In the genomic region with DNA sequence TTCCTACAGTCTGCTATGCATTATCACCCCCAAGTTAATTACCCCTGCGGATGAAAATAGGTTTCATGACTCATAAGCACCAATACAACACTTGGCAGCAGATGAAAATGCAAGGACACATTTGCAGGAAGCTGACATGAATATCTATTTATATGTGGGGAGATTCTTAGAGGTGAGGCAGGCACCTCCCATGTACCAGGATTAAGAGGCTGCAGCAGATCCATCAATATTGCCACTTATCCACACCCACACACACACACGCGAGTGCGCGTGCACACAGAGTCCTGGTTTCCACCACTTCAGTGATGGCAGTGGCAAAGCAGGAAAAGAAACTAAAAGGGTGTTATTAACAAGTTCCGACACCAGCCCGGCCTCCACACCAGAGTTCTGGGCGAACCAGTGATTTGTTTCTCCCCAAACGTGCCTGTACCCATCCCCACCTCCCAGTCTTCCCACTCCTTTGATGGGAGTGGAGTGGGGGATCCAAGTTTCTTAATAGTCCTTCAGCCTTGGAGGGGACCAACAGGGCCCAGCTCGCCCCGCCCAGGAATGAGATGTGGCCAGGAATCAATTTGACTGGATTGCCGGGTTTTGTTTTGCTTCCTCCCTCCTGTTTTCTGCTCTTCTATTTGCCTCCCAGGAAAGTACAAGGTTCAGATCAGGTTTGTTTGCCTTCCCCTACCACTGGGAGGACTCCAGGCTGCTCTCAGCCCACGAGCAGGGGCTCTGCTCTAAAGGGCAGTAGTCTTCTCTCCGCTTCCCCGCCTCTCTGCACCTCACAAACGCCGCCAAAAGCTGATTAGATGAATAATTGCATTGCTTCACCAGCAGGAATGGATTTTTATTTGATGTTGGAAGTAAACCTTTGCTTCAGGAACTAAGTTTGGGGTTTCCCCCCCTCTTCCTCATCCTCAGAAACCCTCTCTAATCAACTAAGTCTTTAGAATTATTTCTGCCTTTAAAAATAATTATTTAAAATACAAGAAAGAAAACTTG, we compare ENCODE assay signal across 1 cellular context.
A peak's percentile ranks its signal among the peaks of the same experiment; 100 is the strongest.
TF ChIP-seq lines count a peak whose summit lies in the region.

No MANE protein-coding gene starts in this region.

TF ChIP-seq in HepG2, 621 proteins besides CTCF, POLR2A, EP300 and RAD21 (continued from another document and continues in another):
- TF ChIP-seq ZIK1 (CRISPR knock-in tag; IDR thresholded peaks at IDR 0.05; ENCODE audit: borderline replicate concordance, low read depth): no peak
- 0 out of 2 replicates have a peak, but pooled peaks have one; percentile 26 for TF ChIP-seq DNMT3B (CRISPR knock-in tag; conservative IDR thresholded peaks at IDR 0.05)
- no peak for TF ChIP-seq GTF2F1 (IDR thresholded peaks at IDR 0.05; ENCODE audit: low read length)
- TF ChIP-seq CREB1 (IDR thresholded peaks at IDR 0.05): no peak
- peak; percentile 27 for TF ChIP-seq CREB1 (CRISPR knock-in tag; IDR thresholded peaks at IDR 0.05)
- no peak for TF ChIP-seq ZNF776 (CRISPR knock-in tag; IDR thresholded peaks at IDR 0.05)
- peak; percentile 17; the same call in 1 of the 2 replicates for TF ChIP-seq ZNF629 (CRISPR knock-in tag; conservative IDR thresholded peaks at IDR 0.05)
- no peak for TF ChIP-seq NCOA1 (CRISPR knock-in tag; IDR thresholded peaks at IDR 0.05)
- TF ChIP-seq, protein P1, sequence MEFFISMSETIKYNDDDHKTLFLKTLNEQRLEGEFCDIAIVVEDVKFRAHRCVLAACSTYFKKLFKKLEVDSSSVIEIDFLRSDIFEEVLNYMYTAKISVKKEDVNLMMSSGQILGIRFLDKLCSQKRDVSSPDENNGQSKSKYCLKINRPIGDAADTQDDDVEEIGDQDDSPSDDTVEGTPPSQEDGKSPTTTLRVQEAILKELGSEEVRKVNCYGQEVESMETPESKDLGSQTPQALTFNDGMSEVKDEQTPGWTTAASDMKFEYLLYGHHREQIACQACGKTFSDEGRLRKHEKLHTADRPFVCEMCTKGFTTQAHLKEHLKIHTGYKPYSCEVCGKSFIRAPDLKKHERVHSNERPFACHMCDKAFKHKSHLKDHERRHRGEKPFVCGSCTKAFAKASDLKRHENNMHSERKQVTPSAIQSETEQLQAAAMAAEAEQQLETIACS (CRISPR knock-in tag; IDR thresholded peaks at IDR 0.05): no peak
- TF ChIP-seq, protein P2, sequence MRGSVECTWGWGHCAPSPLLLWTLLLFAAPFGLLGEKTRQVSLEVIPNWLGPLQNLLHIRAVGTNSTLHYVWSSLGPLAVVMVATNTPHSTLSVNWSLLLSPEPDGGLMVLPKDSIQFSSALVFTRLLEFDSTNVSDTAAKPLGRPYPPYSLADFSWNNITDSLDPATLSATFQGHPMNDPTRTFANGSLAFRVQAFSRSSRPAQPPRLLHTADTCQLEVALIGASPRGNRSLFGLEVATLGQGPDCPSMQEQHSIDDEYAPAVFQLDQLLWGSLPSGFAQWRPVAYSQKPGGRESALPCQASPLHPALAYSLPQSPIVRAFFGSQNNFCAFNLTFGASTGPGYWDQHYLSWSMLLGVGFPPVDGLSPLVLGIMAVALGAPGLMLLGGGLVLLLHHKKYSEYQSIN (CRISPR knock-in tag; IDR thresholded peaks at IDR 0.05; ENCODE audit: borderline replicate concordance): no peak
- no peak for TF ChIP-seq NFATC3 (CRISPR knock-in tag; IDR thresholded peaks at IDR 0.05)
- no peak for TF ChIP-seq ZNF878 (CRISPR knock-in tag; IDR thresholded peaks at IDR 0.05)
- peak; percentile 50; the same call in 1 of the 2 replicates for TF ChIP-seq SP4 (CRISPR knock-in tag; IDR thresholded peaks at IDR 0.05)
- TF ChIP-seq, protein P3, sequence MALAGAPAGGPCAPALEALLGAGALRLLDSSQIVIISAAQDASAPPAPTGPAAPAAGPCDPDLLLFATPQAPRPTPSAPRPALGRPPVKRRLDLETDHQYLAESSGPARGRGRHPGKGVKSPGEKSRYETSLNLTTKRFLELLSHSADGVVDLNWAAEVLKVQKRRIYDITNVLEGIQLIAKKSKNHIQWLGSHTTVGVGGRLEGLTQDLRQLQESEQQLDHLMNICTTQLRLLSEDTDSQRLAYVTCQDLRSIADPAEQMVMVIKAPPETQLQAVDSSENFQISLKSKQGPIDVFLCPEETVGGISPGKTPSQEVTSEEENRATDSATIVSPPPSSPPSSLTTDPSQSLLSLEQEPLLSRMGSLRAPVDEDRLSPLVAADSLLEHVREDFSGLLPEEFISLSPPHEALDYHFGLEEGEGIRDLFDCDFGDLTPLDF (CRISPR knock-in tag; IDR thresholded peaks at IDR 0.05): no peak
- no peak for TF ChIP-seq IRX3 (CRISPR knock-in tag; IDR thresholded peaks at IDR 0.05; ENCODE audit: borderline replicate concordance, low read depth)
- peak; percentile 91 for TF ChIP-seq SP5 (CRISPR knock-in tag; IDR thresholded peaks at IDR 0.05; ENCODE audit: borderline replicate concordance, low read depth)
- TF ChIP-seq CHD2 (IDR thresholded peaks at IDR 0.05; ENCODE audit: low read depth, low read length): no peak
- no peak for TF ChIP-seq MTF2 (CRISPR knock-in tag; IDR thresholded peaks at IDR 0.05; ENCODE audit: borderline replicate concordance)
- peak; percentile 99 for TF ChIP-seq ZNF263 (CRISPR knock-in tag; IDR thresholded peaks at IDR 0.05)
- TF ChIP-seq, protein P4, sequence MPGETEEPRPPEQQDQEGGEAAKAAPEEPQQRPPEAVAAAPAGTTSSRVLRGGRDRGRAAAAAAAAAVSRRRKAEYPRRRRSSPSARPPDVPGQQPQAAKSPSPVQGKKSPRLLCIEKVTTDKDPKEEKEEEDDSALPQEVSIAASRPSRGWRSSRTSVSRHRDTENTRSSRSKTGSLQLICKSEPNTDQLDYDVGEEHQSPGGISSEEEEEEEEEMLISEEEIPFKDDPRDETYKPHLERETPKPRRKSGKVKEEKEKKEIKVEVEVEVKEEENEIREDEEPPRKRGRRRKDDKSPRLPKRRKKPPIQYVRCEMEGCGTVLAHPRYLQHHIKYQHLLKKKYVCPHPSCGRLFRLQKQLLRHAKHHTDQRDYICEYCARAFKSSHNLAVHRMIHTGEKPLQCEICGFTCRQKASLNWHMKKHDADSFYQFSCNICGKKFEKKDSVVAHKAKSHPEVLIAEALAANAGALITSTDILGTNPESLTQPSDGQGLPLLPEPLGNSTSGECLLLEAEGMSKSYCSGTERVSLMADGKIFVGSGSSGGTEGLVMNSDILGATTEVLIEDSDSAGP (CRISPR knock-in tag; IDR thresholded peaks at IDR 0.05; ENCODE audit: borderline replicate concordance): no peak
- 0 out of 2 replicates have a peak, but pooled peaks have one; percentile 26 for TF ChIP-seq KMT2B (CRISPR knock-in tag; IDR thresholded peaks at IDR 0.05)
- TF ChIP-seq ZMYM2 (CRISPR knock-in tag; IDR thresholded peaks at IDR 0.05): peak; percentile 29; the same call in 1 of the 2 replicates
- TF ChIP-seq MAFK (conservative IDR thresholded peaks at IDR 0.05 in 1 of 2, IDR thresholded peaks at IDR 0.05 in 1 of 2; ENCODE audit: low read length in 2 of 2): 0 out of 4 replicates have a peak, but pooled peaks of 1 of the 2 experiments have one; percentile 17
- TF ChIP-seq AKAP8 (CRISPR knock-in tag; IDR thresholded peaks at IDR 0.05): no peak
- TF ChIP-seq, protein P5, sequence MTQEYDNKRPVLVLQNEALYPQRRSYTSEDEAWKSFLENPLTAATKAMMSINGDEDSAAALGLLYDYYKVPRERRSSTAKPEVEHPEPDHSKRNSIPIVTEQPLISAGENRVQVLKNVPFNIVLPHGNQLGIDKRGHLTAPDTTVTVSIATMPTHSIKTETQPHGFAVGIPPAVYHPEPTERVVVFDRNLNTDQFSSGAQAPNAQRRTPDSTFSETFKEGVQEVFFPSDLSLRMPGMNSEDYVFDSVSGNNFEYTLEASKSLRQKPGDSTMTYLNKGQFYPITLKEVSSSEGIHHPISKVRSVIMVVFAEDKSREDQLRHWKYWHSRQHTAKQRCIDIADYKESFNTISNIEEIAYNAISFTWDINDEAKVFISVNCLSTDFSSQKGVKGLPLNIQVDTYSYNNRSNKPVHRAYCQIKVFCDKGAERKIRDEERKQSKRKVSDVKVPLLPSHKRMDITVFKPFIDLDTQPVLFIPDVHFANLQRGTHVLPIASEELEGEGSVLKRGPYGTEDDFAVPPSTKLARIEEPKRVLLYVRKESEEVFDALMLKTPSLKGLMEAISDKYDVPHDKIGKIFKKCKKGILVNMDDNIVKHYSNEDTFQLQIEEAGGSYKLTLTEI (CRISPR knock-in tag; conservative IDR thresholded peaks at IDR 0.05): no peak
- TF ChIP-seq ZSCAN29 (CRISPR knock-in tag; conservative IDR thresholded peaks at IDR 0.05): no peak; the same call in 1 of the 2 replicates
- no peak for TF ChIP-seq CENPX (CRISPR knock-in tag; IDR thresholded peaks at IDR 0.05)
- no peak for TF ChIP-seq TSC22D2 (CRISPR knock-in tag; IDR thresholded peaks at IDR 0.05; ENCODE audit: borderline replicate concordance)
- 0 out of 2 replicates have a peak, but pooled peaks have one; percentile 64 for TF ChIP-seq ZNF747 (CRISPR knock-in tag; IDR thresholded peaks at IDR 0.05; ENCODE audit: borderline replicate concordance)
- no peak for TF ChIP-seq ZNF383 (CRISPR knock-in tag; IDR thresholded peaks at IDR 0.05; ENCODE audit: borderline replicate concordance)
- no peak for TF ChIP-seq ZNF335 (CRISPR knock-in tag; IDR thresholded peaks at IDR 0.05)
- TF ChIP-seq ADNP (CRISPR knock-in tag; IDR thresholded peaks at IDR 0.05): no peak
- no peak for TF ChIP-seq ZFP1 (CRISPR knock-in tag; IDR thresholded peaks at IDR 0.05)
- TF ChIP-seq KDM1A (CRISPR knock-in tag; IDR thresholded peaks at IDR 0.05): no peak
- TF ChIP-seq PAX8 (CRISPR knock-in tag; IDR thresholded peaks at IDR 0.05; ENCODE audit: borderline replicate concordance): no peak
- peak; percentile 42; the same call in 1 of the 2 replicates for TF ChIP-seq SIX1 (CRISPR knock-in tag; IDR thresholded peaks at IDR 0.05; ENCODE audit: borderline replicate concordance)
- no peak for TF ChIP-seq RBAK (CRISPR knock-in tag; IDR thresholded peaks at IDR 0.05)
- TF ChIP-seq, protein P6, sequence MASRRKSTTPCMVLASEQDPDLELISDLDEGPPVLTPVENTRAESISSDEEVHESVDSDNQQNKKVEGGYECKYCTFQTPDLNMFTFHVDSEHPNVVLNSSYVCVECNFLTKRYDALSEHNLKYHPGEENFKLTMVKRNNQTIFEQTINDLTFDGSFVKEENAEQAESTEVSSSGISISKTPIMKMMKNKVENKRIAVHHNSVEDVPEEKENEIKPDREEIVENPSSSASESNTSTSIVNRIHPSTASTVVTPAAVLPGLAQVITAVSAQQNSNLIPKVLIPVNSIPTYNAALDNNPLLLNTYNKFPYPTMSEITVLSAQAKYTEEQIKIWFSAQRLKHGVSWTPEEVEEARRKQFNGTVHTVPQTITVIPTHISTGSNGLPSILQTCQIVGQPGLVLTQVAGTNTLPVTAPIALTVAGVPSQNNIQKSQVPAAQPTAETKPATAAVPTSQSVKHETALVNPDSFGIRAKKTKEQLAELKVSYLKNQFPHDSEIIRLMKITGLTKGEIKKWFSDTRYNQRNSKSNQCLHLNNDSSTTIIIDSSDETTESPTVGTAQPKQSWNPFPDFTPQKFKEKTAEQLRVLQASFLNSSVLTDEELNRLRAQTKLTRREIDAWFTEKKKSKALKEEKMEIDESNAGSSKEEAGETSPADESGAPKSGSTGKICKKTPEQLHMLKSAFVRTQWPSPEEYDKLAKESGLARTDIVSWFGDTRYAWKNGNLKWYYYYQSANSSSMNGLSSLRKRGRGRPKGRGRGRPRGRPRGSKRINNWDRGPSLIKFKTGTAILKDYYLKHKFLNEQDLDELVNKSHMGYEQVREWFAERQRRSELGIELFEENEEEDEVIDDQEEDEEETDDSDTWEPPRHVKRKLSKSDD (CRISPR knock-in tag; IDR thresholded peaks at IDR 0.05; ENCODE audit: low read depth): 0 out of 2 replicates have a peak, but pooled peaks have one; percentile 57
- 0 out of 2 replicates have a peak, but pooled peaks have one; percentile 22 for TF ChIP-seq ZSCAN22 (CRISPR knock-in tag; IDR thresholded peaks at IDR 0.05)
- TF ChIP-seq, protein P7, sequence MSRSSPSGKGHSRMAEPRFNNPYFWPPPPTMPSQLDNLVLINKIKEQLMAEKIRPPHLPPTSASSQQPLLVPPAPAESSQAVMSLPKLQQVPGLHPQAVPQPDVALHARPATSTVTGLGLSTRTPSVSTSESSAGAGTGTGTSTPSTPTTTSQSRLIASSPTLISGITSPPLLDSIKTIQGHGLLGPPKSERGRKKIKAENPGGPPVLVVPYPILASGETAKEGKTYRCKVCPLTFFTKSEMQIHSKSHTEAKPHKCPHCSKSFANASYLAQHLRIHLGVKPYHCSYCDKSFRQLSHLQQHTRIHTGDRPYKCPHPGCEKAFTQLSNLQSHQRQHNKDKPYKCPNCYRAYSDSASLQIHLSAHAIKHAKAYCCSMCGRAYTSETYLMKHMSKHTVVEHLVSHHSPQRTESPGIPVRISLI (CRISPR knock-in tag; IDR thresholded peaks at IDR 0.05; ENCODE audit: borderline replicate concordance): no peak
- TF ChIP-seq BRCA1 (CRISPR knock-in tag; IDR thresholded peaks at IDR 0.05): no peak
- TF ChIP-seq HMG20A (CRISPR knock-in tag; IDR thresholded peaks at IDR 0.05; ENCODE audit: borderline replicate concordance): peak; percentile 64
- TF ChIP-seq HNRNPUL1 (IDR thresholded peaks at IDR 0.05; ENCODE audit: low read depth, low read length): no peak
- no peak for TF ChIP-seq YEATS4 (CRISPR knock-in tag; IDR thresholded peaks at IDR 0.05; ENCODE audit: borderline replicate concordance)
- no peak for TF ChIP-seq SP2 (CRISPR knock-in tag; IDR thresholded peaks at IDR 0.05)
- TF ChIP-seq ZNF530 (CRISPR knock-in tag; IDR thresholded peaks at IDR 0.05; ENCODE audit: low read depth): no peak
- no peak for TF ChIP-seq ZNF644 (CRISPR knock-in tag; IDR thresholded peaks at IDR 0.05; ENCODE audit: low read depth)
- no peak for TF ChIP-seq U2AF2 (IDR thresholded peaks at IDR 0.05; ENCODE audit: low read depth, low read length)
- peak; percentile 70 for TF ChIP-seq HMG20B (CRISPR knock-in tag; conservative IDR thresholded peaks at IDR 0.05)
- TF ChIP-seq, protein P8, sequence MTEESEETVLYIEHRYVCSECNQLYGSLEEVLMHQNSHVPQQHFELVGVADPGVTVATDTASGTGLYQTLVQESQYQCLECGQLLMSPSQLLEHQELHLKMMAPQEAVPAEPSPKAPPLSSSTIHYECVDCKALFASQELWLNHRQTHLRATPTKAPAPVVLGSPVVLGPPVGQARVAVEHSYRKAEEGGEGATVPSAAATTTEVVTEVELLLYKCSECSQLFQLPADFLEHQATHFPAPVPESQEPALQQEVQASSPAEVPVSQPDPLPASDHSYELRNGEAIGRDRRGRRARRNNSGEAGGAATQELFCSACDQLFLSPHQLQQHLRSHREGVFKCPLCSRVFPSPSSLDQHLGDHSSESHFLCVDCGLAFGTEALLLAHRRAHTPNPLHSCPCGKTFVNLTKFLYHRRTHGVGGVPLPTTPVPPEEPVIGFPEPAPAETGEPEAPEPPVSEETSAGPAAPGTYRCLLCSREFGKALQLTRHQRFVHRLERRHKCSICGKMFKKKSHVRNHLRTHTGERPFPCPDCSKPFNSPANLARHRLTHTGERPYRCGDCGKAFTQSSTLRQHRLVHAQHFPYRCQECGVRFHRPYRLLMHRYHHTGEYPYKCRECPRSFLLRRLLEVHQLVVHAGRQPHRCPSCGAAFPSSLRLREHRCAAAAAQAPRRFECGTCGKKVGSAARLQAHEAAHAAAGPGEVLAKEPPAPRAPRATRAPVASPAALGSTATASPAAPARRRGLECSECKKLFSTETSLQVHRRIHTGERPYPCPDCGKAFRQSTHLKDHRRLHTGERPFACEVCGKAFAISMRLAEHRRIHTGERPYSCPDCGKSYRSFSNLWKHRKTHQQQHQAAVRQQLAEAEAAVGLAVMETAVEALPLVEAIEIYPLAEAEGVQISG (CRISPR knock-in tag; IDR thresholded peaks at IDR 0.05): peak; percentile 52; the same call in 1 of the 2 replicates
- no peak for TF ChIP-seq ZNF253 (CRISPR knock-in tag; IDR thresholded peaks at IDR 0.05; ENCODE audit: borderline replicate concordance)
- TF ChIP-seq HES4 (CRISPR knock-in tag; IDR thresholded peaks at IDR 0.05; ENCODE audit: borderline replicate concordance): no peak
- TF ChIP-seq ZNF235 (CRISPR knock-in tag; IDR thresholded peaks at IDR 0.05; ENCODE audit: borderline replicate concordance): no peak
- no peak for TF ChIP-seq NFE2L2 (IDR thresholded peaks at IDR 0.05; ENCODE audit: low read length)
